9 cellular contexts compared by ENCODE assay signal in genomic region chr3:120780977-120781376, GRCh38. TPM values are rescaled to one million over a fixed set of nuclear protein-coding genes. Genes with fewer than 3 reads are reported as not detected.
A peak's percentile ranks its signal among the peaks of the same experiment; 100 is the strongest.
DNase-seq lines count a peak whose midpoint lies in the region; ATAC-seq, FAIRE-seq and TF ChIP-seq lines count a peak whose summit lies in the region.
"Had no signal": no experiment of that assay in that cellular context is flagged by ENCODE, and none has a peak within 500 bp of the region (broad histone marks: within the 10 kb centered on the region; RNA-seq: fewer than 3 reads in every experiment).

No MANE protein-coding gene starts in this region.

- H3K27me3 ChIP-seq in GM12878 (replicated peaks in 1 of 2; ENCODE audit: control insufficient read depth in 2 of 2, insufficient read depth in 2 of 2, low read length in 1 of 2): no peaks in the 10 kb centered on the region
- H3K27me3 ChIP-seq in ascending aorta: no peaks in the 10 kb centered on the region
- no peaks in the 10 kb centered on the region for H3K27me3 ChIP-seq in tibial nerve
- H3K27me3 ChIP-seq: BLaER1 had no signal

- peak; percentile 96 for FAIRE-seq in GM12878 (lab: Jason Lieb, UNC)

- TF ChIP-seq POLR2A in GM12878 (IDR thresholded peaks at IDR 0.05; ENCODE audit: low read depth, low read length) (no peak), lower leg skin (IDR thresholded peaks at IDR 0.05) (no peak), tibial nerve (IDR thresholded peaks at IDR 0.05) (no peak)

- BruUV-seq in GM12878 (replicated peaks; lab: Mats Ljungman, UMichigan): no TSS peak

- H3K9ac ChIP-seq in GM12878 (ENCODE audit: control insufficient read depth, insufficient read depth, low read length): no peak overlapping the region
- H3K9ac ChIP-seq: BLaER1 had no signal

- H4K20me1 ChIP-seq in GM12878 (ENCODE audit: control insufficient read depth, insufficient read depth): no peaks in the 10 kb centered on the region
- H4K20me1 ChIP-seq: BLaER1 had no signal

- TF ChIP-seq EP300 in GM12878 (IDR thresholded peaks at IDR 0.05; ENCODE audit: borderline replicate concordance in 1 of 2, control insufficient read depth in 1 of 2, low read depth in 2 of 2, low read length in 2 of 2) (peak; percentile 83 to 87), tibial nerve (IDR thresholded peaks at IDR 0.05) (no peak)

- no peak for TF ChIP-seq RAD21 in GM12878 (IDR thresholded peaks at IDR 0.05; ENCODE audit: insufficient read depth, low read depth, low read length)

- no peak overlapping the region for H3K4me3 ChIP-seq in GM12878
- no peak overlapping the region for H3K4me3 ChIP-seq in ascending aorta
- no peak overlapping the region for H3K4me3 ChIP-seq in lower leg skin (ENCODE audit: low read depth, poor library complexity, severe bottlenecking)
- no peak overlapping the region for H3K4me3 ChIP-seq in tibial nerve
- H3K4me3 ChIP-seq: BLaER1 had no signal

- H3K4me1 ChIP-seq in GM12878 (ENCODE audit: control insufficient read depth, insufficient read depth, low read length) (peaks cover 11% of the 10 kb centered on the region), ascending aorta (peaks cover 0 to 3% of the 10 kb centered on the region in 2 donors), tibial nerve (no peaks in the 10 kb centered on the region)
- H3K4me1 ChIP-seq: BLaER1 had no signal

- intact Hi-C loops in GM12878 (cut with micrococcal nuclease; ENCODE audit: unreplicated experiment): loop anchor here (1.0 to 10.0 kb wide), 3 partner anchors 39 to 186 kb away; partner anchors contain the start of genes GTF2E1, NDUFB4 and RABL3
- intact Hi-C loops in ascending aorta (cut with DNase I): no loop called here
- intact Hi-C loops in lower leg skin (cut with DNase I; ENCODE audit: low total_unique reads): no loop called here

- in situ Hi-C loops in GM12878 (cut with MboI): no loop called here

- SMC1A ChIA-PET in GM12878 (lab: Charles Lee; ENCODE audit: uncharacterized antibody, unreplicated experiment): interaction anchor here (0.6 to 3.0 kb wide), 10 partner anchors 9 to 358 kb away, joined by 3 to 15 read pairs (median 4); partner anchors contain the start of genes GTF2E1, NDUFB4 and RABL3

- H3K4me2 ChIP-seq in GM12878 (ENCODE audit: control insufficient read depth, insufficient read depth): 0 out of 2 replicates have a peak overlapping the region, but pooled peaks have one; percentile 18
- H3K4me2 ChIP-seq: BLaER1 had no signal

- RAD21 ChIA-PET in GM12878 (lab: Charles Lee; ENCODE audit: unreplicated experiment): interaction anchor here (0.8 to 2.9 kb wide), 7 partner anchors 9 to 185 kb away, joined by 3 to 9 read pairs (median 5); partner anchors contain the start of gene NDUFB4

- H3K9me3 ChIP-seq in GM12878 (replicated peaks; ENCODE audit: control insufficient read depth, insufficient read depth, low read length) (peaks cover 2% of the 10 kb centered on the region; the same call in 1 of the 3 replicates), ascending aorta (no peaks in the 10 kb centered on the region), tibial nerve (no peaks in the 10 kb centered on the region)
- H3K9me3 ChIP-seq: BLaER1 had no signal

- H2AFZ ChIP-seq in GM12878 (ENCODE audit: control insufficient read depth, low read depth, low read length): peak overlapping the region; percentile 1; the same call in 1 of the 2 replicates

- H3K79me2 ChIP-seq in GM12878 (ENCODE audit: control insufficient read depth, insufficient read depth, low read length): no peaks in the 10 kb centered on the region; the same call in 1 of the 2 replicates

- ATAC-seq in GM19438 (IDR thresholded peaks at IDR 0.05; ENCODE audit: low read depth, unreplicated experiment): peak; percentile 86
- ATAC-seq in HG03175 (IDR thresholded peaks at IDR 0.05; ENCODE audit: unreplicated experiment): peak; percentile 94
- ATAC-seq in GM12878: peak; percentile 98

- WGBS in GM12878 (ENCODE audit: insufficient coverage, insufficient replicate concordance, low lambda C conversion rate, missing lambda C conversion rate): 2% methylated on average over 11 of the region's 13 CpGs
- WGBS in lower leg skin, 2 donors: 81 to 91% methylated on average over 13 of the region's 13 CpGs
- 85 to 93% methylated on average over 13 of the region's 13 CpGs for WGBS in tibial nerve, 2 donors

- peak; percentile 98 for DNase-seq in A172 (ENCODE audit: low spot score)
- peak; percentile 62 for DNase-seq in GM12878 (ENCODE audit: low read depth, low spot score)
- no peak for DNase-seq in ascending aorta (ENCODE audit: low spot score in 2 of 2)
- DNase-seq in lower leg skin (ENCODE audit: low spot score in 2 of 2): no peak
- DNase-seq in tibial nerve (ENCODE audit: low spot score in 2 of 2): no peak
- no peak for DNase-seq in HuH-7 (ENCODE audit: low spot score)

- H3K27ac ChIP-seq in GM12878 (ENCODE audit: control insufficient read depth, insufficient read depth): peak overlapping the region; percentile 7; the same call in 1 of the 2 replicates
- no peak overlapping the region for H3K27ac ChIP-seq in ascending aorta
- H3K27ac ChIP-seq in tibial nerve: no peak overlapping the region
- H3K27ac ChIP-seq: BLaER1 had no signal

- CTCF ChIA-PET in GM12878 (lab: Yijun Ruan, JAX): interaction anchor here (0.6 to 2.3 kb wide), 9 partner anchors 12 to 364 kb away, joined by 3 to 9 read pairs (median 3); partner anchors contain the start of gene NDUFB4

- no peak for TF ChIP-seq CTCF in GM12878 (IDR thresholded peaks at IDR 0.05 in 2 of 3, conservative IDR thresholded peaks at IDR 0.05 in 1 of 3; ENCODE audit: control insufficient read depth in 2 of 3, extremely low read depth in 1 of 3, insufficient read depth in 1 of 3, low read depth in 3 of 3, low read length in 3 of 3)
- no peak for TF ChIP-seq CTCF in ascending aorta (IDR thresholded peaks at IDR 0.05)
- TF ChIP-seq CTCF in lower leg skin (IDR thresholded peaks at IDR 0.05): no peak
- TF ChIP-seq CTCF in tibial nerve (IDR thresholded peaks at IDR 0.05): no peak

- H3K36me3 ChIP-seq in GM12878 (ENCODE audit: control insufficient read depth in 2 of 2, insufficient read depth in 2 of 2, low read length in 1 of 2) (peaks cover 1 to 9% of the 10 kb centered on the region in 2 experiments; a peak in 2 of 4 replicates), ascending aorta (peaks cover 5 to 18% of the 10 kb centered on the region in 2 donors), tibial nerve (peaks cover 0 to 60% (median 5%) of the 10 kb centered on the region in 3 donors)

- POLR2A ChIA-PET in GM12878 (lab: Charles Lee): interaction anchor here (1.2 to 1.7 kb wide), 3 partner anchors 12 to 39 kb away, joined by 3 to 5 read pairs (median 4); partner anchors contain the start of genes GTF2E1 and RABL3

TF ChIP-seq in GM12878, 131 proteins besides CTCF, POLR2A, EP300 and RAD21 (continues in another document):
- TF ChIP-seq ZNF274 (IDR thresholded peaks at IDR 0.05; ENCODE audit: insufficient read depth, insufficient read length) (no peak), CREM (IDR thresholded peaks at IDR 0.05; ENCODE audit: low read depth) (peak; percentile 86), CHD2 (IDR thresholded peaks at IDR 0.05; ENCODE audit: borderline replicate concordance, low read depth, low read length) (peak; percentile 73; the same call in 1 of the 2 replicates), SIX5 (IDR thresholded peaks at IDR 0.05; ENCODE audit: low read depth, low read length, severe bottlenecking) (no peak), ZNF384 (IDR thresholded peaks at IDR 0.05; ENCODE audit: borderline replicate concordance, low read depth, low read length) (no peak)

RNA-seq across cellular contexts. Expression of gene GTF2E1, which starts 38.4 kb away (rescaled TPM):
- 20.6 and 30.0 TPM in 2 replicates for total RNA-seq in A172 (2014; rRNA removed; shearing (Covaris generic))
- total RNA-seq in GM12878 (2013; cell fraction: nucleolus; rRNA removed): 28.0 and 28.5 TPM in 2 replicates
- total RNA-seq in GM12878 (2014; rRNA removed) (14.9 and 17.5 TPM in 2 replicates), GM12878 (2014; rRNA removed; fragmentation: Illumina TruSeq; extraction: Trizol) (17.9 and 18.5 TPM in 2 replicates), GM12878 (2021) (22.8 and 24.9 TPM in 2 replicates), ascending aorta (4.4 TPM), lower leg skin (10 to 100 TPM in 3 of 4 donors, 1 to 10 TPM in 1; 7.6 to 12.5 (median 11.2) TPM), tibial nerve (10 to 100 TPM in 2 of 4 donors, 1 to 10 TPM in 2; 7.6 to 12.2 (median 10.4) TPM)
- 16.5 TPM for polyA plus RNA-seq in GM12878 (2011; ENCODE audit: low read depth)
- polyA plus RNA-seq in GM12878 (2011; rRNA removed) (19.2 and 31.2 TPM in 2 replicates), GM12878 (2014; fragmentation: Illumina TruSeq; extraction: Trizol) (21.9 and 28.9 TPM in 2 replicates), GM12878 (2014; fragmentation: Nextera tagmentation; extraction: Ambion mirVana) (10 to 100 TPM in 1 of 2 experiments, 1 to 10 TPM in 1; 9.2 to 17.6 TPM), GM12878 (2014; rRNA removed) (14.1 and 14.5 TPM in 2 replicates), GM12878 (2016; fragmentation: Nextera tagmentation; extraction: Ambion mirVana) (10 to 100 TPM; 13.0 to 13.9 TPM)
- 12.5 and 12.8 TPM in 2 replicates for polyA plus RNA-seq in GM12878 (2011; cell fraction: cytosol; rRNA removed)
- polyA plus RNA-seq in GM12878 (2011; cell fraction: nucleus; rRNA removed): 7.3 and 7.7 TPM in 2 replicates
- polyA plus RNA-seq in GM12878 (2012): 6.8 and 11.6 TPM in 2 replicates
- polyA minus RNA-seq in GM12878 (2011; rRNA and poly(A)+ RNA removed): 16.6 and 32.4 TPM in 2 replicates
- 6.2 and 7.6 TPM in 2 replicates for polyA minus RNA-seq in GM12878 (2011; cell fraction: cytosol; rRNA and poly(A)+ RNA removed)
- 6.9 and 14.5 TPM in 2 replicates for polyA minus RNA-seq in GM12878 (2011; cell fraction: nucleus; rRNA and poly(A)+ RNA removed)

RNA-seq across cellular contexts. Expression of gene RABL3, which starts 38.7 kb away (rescaled TPM):
- 24.4 and 33.5 TPM in 2 replicates for total RNA-seq in A172 (2014; rRNA removed; shearing (Covaris generic))
- 15.9 and 16.3 TPM in 2 replicates for total RNA-seq in GM12878 (2013; cell fraction: nucleolus; rRNA removed)
- total RNA-seq in GM12878 (2014; rRNA removed): 10.5 and 11.1 TPM in 2 replicates
- 21.7 and 21.8 TPM in 2 replicates for total RNA-seq in GM12878 (2014; rRNA removed; fragmentation: Illumina TruSeq; extraction: Trizol)
- 22.2 and 23.3 TPM in 2 replicates for total RNA-seq in GM12878 (2021)
- 14.2 TPM for polyA plus RNA-seq in GM12878 (2011; ENCODE audit: low read depth)
- polyA plus RNA-seq in GM12878 (2011; rRNA removed): 12.8 and 19.4 TPM in 2 replicates
- 4.6 and 5.3 TPM in 2 replicates for polyA plus RNA-seq in GM12878 (2011; cell fraction: cytosol; rRNA removed)
- polyA plus RNA-seq in GM12878 (2011; cell fraction: nucleus; rRNA removed): 2.8 and 3.6 TPM in 2 replicates
- polyA plus RNA-seq in GM12878 (2012): 16.3 and 16.4 TPM in 2 replicates
- polyA plus RNA-seq in GM12878 (2014; fragmentation: Illumina TruSeq; extraction: Trizol): 37.7 and 50.0 TPM in 2 replicates
- polyA plus RNA-seq in GM12878 (2014; fragmentation: Nextera tagmentation; extraction: Ambion mirVana): 10 to 100 TPM; 28.1 to 30.3 TPM
- 13.6 and 14.4 TPM in 2 replicates for polyA plus RNA-seq in GM12878 (2014; rRNA removed)
- 10 to 100 TPM; 36.5 to 38.0 TPM for polyA plus RNA-seq in GM12878 (2016; fragmentation: Nextera tagmentation; extraction: Ambion mirVana)
- polyA minus RNA-seq in GM12878 (2011; rRNA and poly(A)+ RNA removed): 6.7 and 7.9 TPM in 2 replicates
- 1.9 and 2.6 TPM in 2 replicates for polyA minus RNA-seq in GM12878 (2011; cell fraction: cytosol; rRNA and poly(A)+ RNA removed)
- 2.2 and 5.0 TPM in 2 replicates for polyA minus RNA-seq in GM12878 (2011; cell fraction: nucleus; rRNA and poly(A)+ RNA removed)
- 3.0 TPM for total RNA-seq in ascending aorta
- total RNA-seq in lower leg skin: 10 to 100 TPM in 3 of 4 donors, 1 to 10 TPM in 1; 8.5 to 27.0 (median 13.1) TPM
- 10 to 100 TPM; 10.8 to 17.6 (median 15.0) TPM for total RNA-seq in tibial nerve

Comparison
In these comparisons a context has a peak if more than half of its experiments do, and no peak if none do; other contexts are left out.
1. DNase-seq: peak in A172 (single experiment) and GM12878 (single experiment); none in ascending aorta (0 of 2), lower leg skin (0 of 2), tibial nerve (0 of 2) and HuH-7 (single experiment).
2. Peak in every context shown above with its lines, with median percentiles within 50 percentile points of each other: ATAC-seq.